22 cellular contexts compared by ENCODE assay signal in genomic region chr5:132704875-132705274, GRCh38. TPM values are rescaled to one million over a fixed set of nuclear protein-coding genes. Genes with fewer than 3 reads are reported as not detected.
DNase-seq lines count a peak whose midpoint lies in the region; ATAC-seq and TF ChIP-seq lines count a peak whose summit lies in the region.
"Had no signal": no experiment of that assay in that cellular context is flagged by ENCODE, and none has a peak within 500 bp of the region (broad histone marks: within the 10 kb centered on the region; RNA-seq: fewer than 3 reads in every experiment).

No MANE protein-coding gene starts in this region.

- ATAC-seq in heart right ventricle (no peak), left ventricle myocardium superior (no peak)
- ATAC-seq: activated CD4-positive, CD25-positive, alpha-beta regulatory T cell treated with anti-CD3 and anti-CD28 coated beads, Interleukin-2, amount 50 U/mL, for 24 hours; HCT116; HepG2 had no signal

- H2AFZ ChIP-seq in hepatocyte = no peak overlapping the region

- no peaks in the 10 kb centered on the region for H3K9me3 ChIP-seq in heart right ventricle
- no peaks in the 10 kb centered on the region for H3K9me3 ChIP-seq in hepatocyte (ENCODE audit: low read depth)
- H3K9me3 ChIP-seq: right atrium auricular region, vagina had no signal

- TF ChIP-seq CTCF in heart right ventricle (IDR thresholded peaks at IDR 0.05) (no peak), hepatocyte (IDR thresholded peaks at IDR 0.05; ENCODE audit: poor library complexity) (no peak)

- H3K36me3 ChIP-seq in heart right ventricle (peaks cover 0 to 87% (median 18%) of the 10 kb centered on the region in 9 donors), hepatocyte (replicated peaks; ENCODE audit: insufficient read depth, low read depth) (no peaks in the 10 kb centered on the region)

- no peak overlapping the region for H3K4me2 ChIP-seq in hepatocyte

- H3K4me1 ChIP-seq in heart right ventricle (no peaks in the 10 kb centered on the region), hepatocyte (ENCODE audit: insufficient read depth) (no peaks in the 10 kb centered on the region)
- H3K4me1 ChIP-seq: right atrium auricular region, vagina had no signal

- no peaks in the 10 kb centered on the region for H3K79me2 ChIP-seq in hepatocyte

- H4K20me1 ChIP-seq in hepatocyte (ENCODE audit: insufficient read depth, poor library complexity, severe bottlenecking) = no peaks in the 10 kb centered on the region

- peak; percentile 17 for DNase-seq in ACHN
- peak; percentile 42 for DNase-seq in HCEC 1CT
- peak; percentile 63 for DNase-seq in astrocyte of the hippocampus (ENCODE audit: low read depth, low spot score)
- DNase-seq in glomerular visceral epithelial cell (ENCODE audit: extremely low spot score) = peak; percentile 8
- DNase-seq in heart right ventricle = no peak
- DNase-seq in hepatocyte (ENCODE audit: low spot score) = no peak
- DNase-seq in stimulated activated CD4-positive, alpha-beta T cell treated with anti-CD3 and anti-CD28 coated beads, Interleukin-1b, Interleukin-23, amount 100 ng/mL, for 48 hours = no peak
- no peak for DNase-seq in left ventricle myocardium superior
- DNase-seq: activated CD8-positive, alpha-beta memory T cell treated with anti-CD3 and anti-CD28 coated beads, Interleukin-2, amount 50 U/mL, for 48 hours; activated naive CD4-positive, alpha-beta T cell treated with anti-CD3 and anti-CD28 coated beads for 36 hours; effector memory CD4-positive, alpha-beta T cell; mesenchymal stem cell; NCI-H187 treated with DMSO at 0.1 percent for 48 hours; NCI-H510A; nephron progenitor cell; SIG-M5 had no signal

- intact Hi-C loops in heart right ventricle (cut with DNase I) = no loop called here
- intact Hi-C loops in left ventricle myocardium superior (cut with micrococcal nuclease) = no loop called here

- H3K9me2 ChIP-seq in hepatocyte (replicated peaks; ENCODE audit: insufficient read depth) = no peaks in the 10 kb centered on the region

- in situ Hi-C loops in ACHN (cut with HindIII; ENCODE audit: low pct_ligation_motif_present, low pct_unique_long_range_greater_than_20kb, low sequenced_read_pairs) = no loop called here

- H3K4me3 ChIP-seq in heart right ventricle (no peak overlapping the region), hepatocyte (no peak overlapping the region)
- H3K4me3 ChIP-seq: cardiac muscle cell, right atrium auricular region, vagina had no signal

- no peaks in the 10 kb centered on the region for H3K27me3 ChIP-seq in heart right ventricle
- no peaks in the 10 kb centered on the region for H3K27me3 ChIP-seq in hepatocyte
- H3K27me3 ChIP-seq: cardiac muscle cell, right atrium auricular region, vagina had no signal

- H3K27ac ChIP-seq in heart right ventricle = no peak overlapping the region
- H3K27ac ChIP-seq in hepatocyte = no peak overlapping the region
- H3K27ac ChIP-seq: cardiac muscle cell, right atrium auricular region, vagina had no signal

- WGBS in heart right ventricle, 2 donors = 94 to 95% methylated on average over 1 of the region's 1 CpG
- 96% methylated on average over 1 of the region's 1 CpG for WGBS in hepatocyte (ENCODE audit: low lambda C conversion rate, missing lambda C conversion rate)

RNA-seq across cellular contexts. Expression of gene IL4, which starts 31.1 kb away (rescaled TPM):
- total RNA-seq in heart right ventricle = not detected
- polyA plus RNA-seq in heart right ventricle = not detected
- not detected in 2 replicates for total RNA-seq in hepatocyte
- not detected in 2 replicates for polyA plus RNA-seq in hepatocyte
- not detected for total RNA-seq in left ventricle myocardium superior
- total RNA-seq: activated naive CD4-positive, alpha-beta T cell treated with anti-CD3 and anti-CD28 coated beads for 36 hours; cardiac muscle cell; HepG2; right atrium auricular region; vagina had no signal
- polyA plus RNA-seq: cardiac muscle cell, HepG2 had no signal

RNA-seq across cellular contexts. Expression of gene KIF3A, which starts 32.5 kb away (rescaled TPM):
- 10 to 100 TPM; 10.1 to 18.6 (median 13.1) TPM for total RNA-seq in heart right ventricle
- polyA plus RNA-seq in heart right ventricle = 10 to 100 TPM in 1 of 2 donors, 1 to 10 TPM in 1; 2.2 to 10.0 TPM
- total RNA-seq in hepatocyte = 7.0 and 9.2 TPM in 2 replicates
- polyA plus RNA-seq in hepatocyte = 12.6 and 13.7 TPM in 2 replicates
- total RNA-seq in left ventricle myocardium superior = 12.4 TPM

RNA-seq across cellular contexts. Expression of gene CCNI2, which starts 42.4 kb away (rescaled TPM):
- total RNA-seq in heart right ventricle (under 1 TPM in 4 of 10 donors, not detected in 6; 0.09 to 0.75 (median 0.22) TPM), hepatocyte (1.2 and 1.4 TPM in 2 replicates), left ventricle myocardium superior (0.10 TPM)
- polyA plus RNA-seq in heart right ventricle (under 1 TPM in 1 of 2 donors, not detected in 1; 0.01 TPM), hepatocyte (1.8 and 4.6 TPM in 2 replicates)
- total RNA-seq: cardiac muscle cell, HepG2, right atrium auricular region, vagina had no signal
- polyA plus RNA-seq: HepG2 had no signal

RNA-seq across cellular contexts. Expression of gene IL13, which starts 46.9 kb away (rescaled TPM):
- total RNA-seq in heart right ventricle (under 1 TPM in 1 of 10 donors, not detected in 9; 0.51 TPM), hepatocyte (not detected in 2 replicates), left ventricle myocardium superior (not detected)
- polyA plus RNA-seq in heart right ventricle (under 1 TPM in 1 of 2 donors, not detected in 1; 0.01 TPM), hepatocyte (not detected in 2 replicates)
- total RNA-seq: cardiac muscle cell, HepG2, right atrium auricular region, vagina had no signal
- polyA plus RNA-seq: cardiac muscle cell had no signal

Comparison
In these comparisons a context has a peak if more than half of its experiments do, and no peak if none do; other contexts are left out.
1. DNase-seq: peak in ACHN (single experiment), HCEC 1CT (single experiment), astrocyte of the hippocampus (single experiment) and glomerular visceral epithelial cell (single experiment); none in heart right ventricle (0 of 2), hepatocyte (single experiment), stimulated activated CD4-positive, alpha-beta T cell treated with anti-CD3 and anti-CD28 coated beads, Interleukin-1b, Interleukin-23, amount 100 ng/mL, for 48 hours (single experiment) and left ventricle myocardium superior (single experiment).